ENCODE assay signal across 19 cellular contexts in the genomic region with DNA sequence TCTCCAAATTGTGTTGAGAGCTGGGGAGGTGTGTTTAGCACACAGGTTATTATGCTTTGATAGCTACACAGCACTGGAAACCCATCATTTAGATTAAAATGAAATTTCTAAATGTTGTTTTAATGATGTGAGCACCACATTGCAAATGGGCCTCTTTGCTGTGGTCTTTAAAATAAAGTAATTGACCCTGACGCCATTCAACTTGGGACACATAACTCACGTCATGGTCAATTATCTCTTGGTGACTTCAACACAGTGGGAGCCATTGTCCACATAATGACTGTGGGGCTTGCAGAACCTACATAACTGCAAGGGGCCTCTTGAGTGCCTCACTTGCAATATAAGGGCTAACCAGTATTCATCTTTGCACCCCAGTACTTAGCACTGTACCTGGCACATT.
"Had no signal": no experiment of that assay in that cellular context is flagged by ENCODE, and none has a peak within 500 bp of the region (broad histone marks: within the 10 kb centered on the region; RNA-seq: fewer than 3 reads in every experiment).

No MANE protein-coding gene starts in this region.

- DNase-seq: activated CD4-positive, alpha-beta T cell treated with anti-CD3 and anti-CD28 coated beads for 4 hours; activated CD4-positive, alpha-beta T cell treated with anti-CD3 and anti-CD28 coated beads, Interleukin-2, amount 50 U/mL, for 4 hours; activated gamma-delta T cell; activated naive CD4-positive, alpha-beta T cell treated with anti-CD3 and anti-CD28 coated beads, Interleukin-2, amount 10 ng/mL, durations not matched to agents 7 days and 5 days; activated naive CD8-positive, alpha-beta T cell treated with anti-CD3 and anti-CD28 coated beads, Interleukin-2, amount 10 ng/mL, durations not matched to agents 7 days and 5 days; activated T-cell treated with anti-CD3 and anti-CD28 coated beads, Interleukin-2, amount 50 U/mL, for 1 hour; cerebellar nuclear complex; colonic mucosa; effector CD8-positive, alpha-beta T cell; esophagus squamous epithelium; islet precursor cell; left ventricle myocardium superior; mucosa of descending colon; right cardiac atrium; spleen; stimulated activated naive CD4-positive, alpha-beta T cell; tibial artery; upper lobe of right lung had no signal

- ATAC-seq: left ventricle myocardium superior; mucosa of descending colon; natural killer cell treated with Interleukin-12 subunit alpha and Interleukin-12 subunit beta and Interleukin-15 and Interleukin-18, amount 100 ng/mL, for 72 hours; right cardiac atrium; upper lobe of right lung had no signal
